ENCODE assay signal across 27 cellular contexts in the genomic region with DNA sequence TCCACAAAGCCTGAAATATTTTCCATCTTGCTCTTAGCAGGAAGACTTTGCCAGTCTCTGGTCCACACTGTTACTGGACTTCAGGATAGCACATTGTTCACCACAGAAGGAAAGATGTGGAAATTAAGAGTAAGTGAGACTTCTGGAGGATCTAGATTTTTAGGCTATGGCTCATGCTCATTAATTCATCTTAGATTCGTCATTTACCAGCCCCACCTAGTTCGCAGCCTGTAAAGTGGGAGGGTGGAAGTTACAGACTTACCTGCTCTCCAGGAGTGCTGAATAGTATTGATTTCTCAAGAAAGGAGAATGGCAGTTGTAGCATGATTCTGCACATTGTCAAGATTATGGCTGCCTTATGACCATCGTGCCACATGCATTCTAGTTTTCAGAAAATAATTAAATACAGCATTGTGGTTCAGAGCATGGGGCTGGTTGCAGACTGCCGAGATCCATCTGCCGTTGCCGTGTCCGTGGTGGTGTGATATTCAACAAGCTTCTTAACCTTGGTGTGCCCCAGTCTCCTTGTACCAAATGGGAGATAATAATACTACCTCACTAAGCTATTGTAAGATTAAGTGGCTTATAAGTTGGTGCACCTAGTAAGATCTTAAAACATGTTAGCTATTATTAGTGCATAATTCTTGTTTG. TPM values are rescaled to one million over a fixed set of nuclear protein-coding genes. Genes with fewer than 3 reads are reported as not detected.
A peak's percentile ranks its signal among the peaks of the same experiment; 100 is the strongest.
DNase-seq lines count a peak whose midpoint lies in the region; ATAC-seq, FAIRE-seq and TF ChIP-seq lines count a peak whose summit lies in the region.
"Had no signal": no experiment of that assay in that cellular context is flagged by ENCODE, and none has a peak within 500 bp of the region (broad histone marks: within the 10 kb centered on the region; RNA-seq: fewer than 3 reads in every experiment).

No MANE protein-coding gene starts in this region.

- H3K79me2 ChIP-seq in hepatocyte: no peaks in the 10 kb centered on the region

- no peaks in the 10 kb centered on the region for H3K4me1 Mint-ChIP-seq in endodermal cell

- DNase-seq in Daoy (ENCODE audit: low read depth): peak; percentile 18
- DNase-seq in RWPE1 (ENCODE audit: low spot score): peak; percentile 74
- DNase-seq in endodermal cell: peak; percentile 20
- peak; percentile 70 for DNase-seq in putamen (ENCODE audit: low spot score)
- no peak for DNase-seq in hepatocyte (ENCODE audit: low spot score)
- no peak for DNase-seq in D721Med (ENCODE audit: insufficient read length, low spot score)
- DNase-seq: ACHN; activated naive CD4-positive, alpha-beta T cell treated with anti-CD3 and anti-CD28 coated beads for 36 hours; brain microvascular endothelial cell; Caco-2; DMS79 treated with DMSO at 0.1 percent for 48 hours; effector memory CD8-positive, alpha-beta T cell; left ventricle myocardium superior; NCI-H1092; NCI-H187; NCI-H2171 treated with DMSO at 0.1 percent for 48 hours; NCI-H524 treated with DMSO at 0.1 percent for 48 hours; psoas muscle; SHP77; stimulated activated CD8-positive, alpha-beta memory T cell treated with anti-CD3 and anti-CD28 coated beads, Interleukin-4, amount 100 ng/mL, for 48 hours; upper lobe of left lung had no signal

- ATAC-seq in GM19455 (IDR thresholded peaks at IDR 0.05; ENCODE audit: unreplicated experiment) (no peak), GM19395 (IDR thresholded peaks at IDR 0.05; ENCODE audit: unreplicated experiment) (no peak)
- ATAC-seq: effector memory CD8-positive, alpha-beta T cell; left ventricle myocardium superior; psoas muscle had no signal

- H3K9ac ChIP-seq in endodermal cell (ENCODE audit: extremely low read depth, low read length, poor library complexity, severe bottlenecking): no peak overlapping the region
- H3K9ac ChIP-seq: BLaER1 treated with 17β-estradiol and CSF1 and Interleukin-3, amounts not matched to agents 10 nM and 100 nM had no signal

- no peaks in the 10 kb centered on the region for H3K36me3 ChIP-seq in endodermal cell (ENCODE audit: control insufficient read depth, insufficient read depth, low read length)
- H3K36me3 ChIP-seq in hepatocyte (replicated peaks; ENCODE audit: insufficient read depth, low read depth): no peaks in the 10 kb centered on the region
- H3K36me3 ChIP-seq: adrenal gland, brain microvascular endothelial cell, upper lobe of left lung had no signal

- H3K4me1 ChIP-seq in endodermal cell (ENCODE audit: control insufficient read depth, insufficient read depth, low read length) (no peaks in the 10 kb centered on the region), hepatocyte (ENCODE audit: insufficient read depth) (no peaks in the 10 kb centered on the region)
- H3K4me1 ChIP-seq: Caco-2 had no signal

- WGBS in endodermal cell (ENCODE audit: insufficient coverage in 1 of 2, insufficient read length in 1 of 2), 2 experiments: 82 to 90% methylated on average over 2 to 7 of the region's 7 CpGs
- WGBS in hepatocyte (ENCODE audit: low lambda C conversion rate, missing lambda C conversion rate): 82% methylated on average over 7 of the region's 7 CpGs

- H3K4me3 ChIP-seq in endodermal cell (ENCODE audit: low read length): no peak overlapping the region
- H3K4me3 ChIP-seq in hepatocyte: no peak overlapping the region
- H3K4me3 ChIP-seq: adrenal gland; BLaER1 treated with 17β-estradiol and CSF1 and Interleukin-3, amounts not matched to agents 10 nM and 100 nM; psoas muscle; upper lobe of left lung had no signal

- no peak overlapping the region for H3K4me2 ChIP-seq in hepatocyte
- H3K4me2 ChIP-seq: BLaER1 treated with 17β-estradiol and CSF1 and Interleukin-3, amounts not matched to agents 10 nM and 100 nM had no signal

- FAIRE-seq in D721Med (lab: Jason Lieb, UNC): no peak
- FAIRE-seq: colon, islet of Langerhans had no signal

- H3K27ac ChIP-seq in RWPE1 (no peak overlapping the region), endodermal cell (ENCODE audit: low read depth, low read length) (no peak overlapping the region), hepatocyte (no peak overlapping the region)
- H3K27ac ChIP-seq: adrenal gland; BLaER1 treated with 17β-estradiol and CSF1 and Interleukin-3, amounts not matched to agents 10 nM and 100 nM; brain microvascular endothelial cell; psoas muscle; upper lobe of left lung had no signal

- CTCF ChIA-PET in RWPE1 (lab: Yijun Ruan, JAX): interaction anchor here (0.6 kb wide), 1 partner anchor 128 kb away, joined by 3 read pairs; no protein-coding TSS in a partner anchor

- H3K27me3 Mint-ChIP-seq in endodermal cell (ENCODE audit: insufficient read depth): no peaks in the 10 kb centered on the region
- H3K27me3 Mint-ChIP-seq: effector memory CD8-positive, alpha-beta T cell had no signal

- peaks cover 10% of the 10 kb centered on the region for H3K36me3 Mint-ChIP-seq in endodermal cell (ENCODE audit: low read depth)

- H3K27me3 ChIP-seq in endodermal cell (ENCODE audit: control insufficient read depth, insufficient read depth, low read length, poor library complexity, severe bottlenecking) (no peaks in the 10 kb centered on the region), hepatocyte (no peaks in the 10 kb centered on the region)
- H3K27me3 ChIP-seq: adrenal gland; BLaER1 treated with 17β-estradiol and CSF1 and Interleukin-3, amounts not matched to agents 10 nM and 100 nM; brain microvascular endothelial cell; upper lobe of left lung had no signal

- no peak overlapping the region for H3K27ac Mint-ChIP-seq in endodermal cell
- H3K27ac Mint-ChIP-seq: activated naive CD4-positive, alpha-beta T cell treated with anti-CD3 and anti-CD28 coated beads for 36 hours; effector memory CD8-positive, alpha-beta T cell had no signal

- no peak for TF ChIP-seq CTCF in RWPE1 (conservative IDR thresholded peaks at IDR 0.05; ENCODE audit: low read depth)
- TF ChIP-seq CTCF in endodermal cell (conservative IDR thresholded peaks at IDR 0.05): no peak
- no peak for TF ChIP-seq CTCF in hepatocyte (IDR thresholded peaks at IDR 0.05; ENCODE audit: poor library complexity)
- no peak for TF ChIP-seq CTCF in D721Med (IDR thresholded peaks at IDR 0.05; ENCODE audit: insufficient read depth, missing control alignments)

- H3K9me3 ChIP-seq in endodermal cell (ENCODE audit: control insufficient read depth, low read length) (no peaks in the 10 kb centered on the region), hepatocyte (ENCODE audit: low read depth) (no peaks in the 10 kb centered on the region)
- H3K9me3 ChIP-seq: adrenal gland, Caco-2, psoas muscle, upper lobe of left lung had no signal

- H4K20me1 ChIP-seq in hepatocyte (ENCODE audit: insufficient read depth, poor library complexity, severe bottlenecking): no peaks in the 10 kb centered on the region
- H4K20me1 ChIP-seq: BLaER1 treated with 17β-estradiol and CSF1 and Interleukin-3, amounts not matched to agents 10 nM and 100 nM had no signal

- H3K9me2 ChIP-seq in hepatocyte (replicated peaks; ENCODE audit: insufficient read depth): no peaks in the 10 kb centered on the region

- H3K4me3 Mint-ChIP-seq in endodermal cell: no peak overlapping the region
- H3K4me3 Mint-ChIP-seq: activated naive CD4-positive, alpha-beta T cell treated with anti-CD3 and anti-CD28 coated beads for 36 hours; effector memory CD8-positive, alpha-beta T cell had no signal

- H3K9me3 Mint-ChIP-seq in endodermal cell: peaks cover 2% of the 10 kb centered on the region
- H3K9me3 Mint-ChIP-seq: activated naive CD4-positive, alpha-beta T cell treated with anti-CD3 and anti-CD28 coated beads for 36 hours; effector memory CD8-positive, alpha-beta T cell had no signal

- POLR2A ChIA-PET in RWPE1 (lab: Yijun Ruan, JAX; ENCODE audit: low non-redundant PET): no interaction called here

- H2AFZ ChIP-seq in hepatocyte: no peak overlapping the region

RNA-seq across cellular contexts. Expression of a gene that starts 56.8 kb away (rescaled TPM):
- total RNA-seq in Daoy (2014; rRNA removed; shearing (Covaris generic)): 10.3 and 17.1 TPM in 2 replicates
- total RNA-seq in endodermal cell: 10 to 100 TPM; 12.4 to 26.0 TPM
- polyA plus RNA-seq in endodermal cell (2013, experiment 1 of 2): 31.7 TPM
- 25.7 TPM for polyA plus RNA-seq in endodermal cell (2013, experiment 2 of 2)
- total RNA-seq in hepatocyte: 8.3 and 10.1 TPM in 2 replicates
- polyA plus RNA-seq in hepatocyte: 3.4 and 5.4 TPM in 2 replicates

Comparison
In these comparisons a context has a peak if more than half of its experiments do, and no peak if none do; other contexts are left out.
1. DNase-seq: peak in Daoy (single experiment), RWPE1 (single experiment), endodermal cell (single experiment) and putamen (single experiment); none in hepatocyte (single experiment) and D721Med (single experiment).